Comparison of ENCODE assay signal across 2 cellular contexts in genomic region chr4:81919810-81920209, GRCh38.
TF ChIP-seq lines count a peak whose summit lies in the region.

No MANE protein-coding gene starts in this region.

TF ChIP-seq in GM12878, 131 proteins besides CTCF, POLR2A, EP300 and RAD21:
- TF ChIP-seq ZBTB4 (CRISPR knock-in tag; IDR thresholded peaks at IDR 0.05) (no peak), USF2 (IDR thresholded peaks at IDR 0.05; ENCODE audit: borderline replicate concordance, low read depth, low read length) (no peak), ZNF384 (IDR thresholded peaks at IDR 0.05; ENCODE audit: borderline replicate concordance, low read depth, low read length) (no peak), FOXK2 (IDR thresholded peaks at IDR 0.05) (no peak)

TF ChIP-seq in liver, 16 proteins besides CTCF, POLR2A, EP300 and RAD21:
- TF ChIP-seq JUND (IDR thresholded peaks at IDR 0.05) (no peak), NR2F2 (IDR thresholded peaks at IDR 0.05) (no peak), HNF4G (IDR thresholded peaks at IDR 0.05) (no peak), ATF3 (IDR thresholded peaks at IDR 0.05) (no peak), ZBTB33 (IDR thresholded peaks at IDR 0.05) (no peak), MAX (IDR thresholded peaks at IDR 0.05) (no peak), REST (IDR thresholded peaks at IDR 0.05) (no peak), RXRA (IDR thresholded peaks at IDR 0.05) (no peak), FOXA2 (IDR thresholded peaks at IDR 0.05) (no peak), EGR1 (IDR thresholded peaks at IDR 0.05; ENCODE audit: low read depth in 2 of 2) (no peak), SP1 (IDR thresholded peaks at IDR 0.05) (no peak), HNF4A (conservative IDR thresholded peaks at IDR 0.05) (no peak), GABPA (IDR thresholded peaks at IDR 0.05 in 1 of 2, conservative IDR thresholded peaks at IDR 0.05 in 1 of 2) (no peak), FOXA1 (IDR thresholded peaks at IDR 0.05) (no peak), TAF1 (conservative IDR thresholded peaks at IDR 0.05) (no peak)
